ENCODE assay signal across 2 cellular contexts in genomic region chr4:76533314-76533713, GRCh38.
TF ChIP-seq lines count a peak whose summit lies in the region.

No MANE protein-coding gene starts in this region.

TF ChIP-seq in liver, 16 proteins besides CTCF, POLR2A, EP300 and RAD21:
- no peak for TF ChIP-seq REST (IDR thresholded peaks at IDR 0.05)
- TF ChIP-seq ZBTB33 (IDR thresholded peaks at IDR 0.05): no peak
- TF ChIP-seq SP1 (IDR thresholded peaks at IDR 0.05): no peak
- peak; percentile 12 to 44 for TF ChIP-seq RXRA (IDR thresholded peaks at IDR 0.05)
- TF ChIP-seq GABPA (IDR thresholded peaks at IDR 0.05 in 1 of 2, conservative IDR thresholded peaks at IDR 0.05 in 1 of 2): no peak
- no peak for TF ChIP-seq FOXA1 (IDR thresholded peaks at IDR 0.05)
- TF ChIP-seq, protein P1, sequence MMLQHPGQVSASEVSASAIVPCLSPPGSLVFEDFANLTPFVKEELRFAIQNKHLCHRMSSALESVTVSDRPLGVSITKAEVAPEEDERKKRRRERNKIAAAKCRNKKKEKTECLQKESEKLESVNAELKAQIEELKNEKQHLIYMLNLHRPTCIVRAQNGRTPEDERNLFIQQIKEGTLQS (IDR thresholded peaks at IDR 0.05): no peak
- no peak for TF ChIP-seq TAF1 (conservative IDR thresholded peaks at IDR 0.05)
- TF ChIP-seq FOXA2 (IDR thresholded peaks at IDR 0.05): no peak
- no peak for TF ChIP-seq JUND (IDR thresholded peaks at IDR 0.05)
- TF ChIP-seq, protein P2, sequence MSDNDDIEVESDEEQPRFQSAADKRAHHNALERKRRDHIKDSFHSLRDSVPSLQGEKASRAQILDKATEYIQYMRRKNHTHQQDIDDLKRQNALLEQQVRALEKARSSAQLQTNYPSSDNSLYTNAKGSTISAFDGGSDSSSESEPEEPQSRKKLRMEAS (IDR thresholded peaks at IDR 0.05): no peak
- no peak for TF ChIP-seq YY1 (IDR thresholded peaks at IDR 0.05)
- TF ChIP-seq EGR1 (IDR thresholded peaks at IDR 0.05; ENCODE audit: low read depth in 2 of 2): no peak
- TF ChIP-seq NR2F2 (IDR thresholded peaks at IDR 0.05): peak; percentile 59
- no peak for TF ChIP-seq HNF4G (IDR thresholded peaks at IDR 0.05)
- TF ChIP-seq HNF4A (conservative IDR thresholded peaks at IDR 0.05): no peak

TF ChIP-seq in HepG2, 621 proteins besides CTCF, POLR2A, EP300 and RAD21 (continued from another document):
- TF ChIP-seq ZNF614 (CRISPR knock-in tag; IDR thresholded peaks at IDR 0.05; ENCODE audit: borderline replicate concordance): no peak
- TF ChIP-seq FIP1L1 (IDR thresholded peaks at IDR 0.05; ENCODE audit: borderline replicate concordance, insufficient read depth, low read depth, low read length): no peak
- no peak for TF ChIP-seq FOXM1 (CRISPR knock-in tag; IDR thresholded peaks at IDR 0.05)
- no peak for TF ChIP-seq CREM (IDR thresholded peaks at IDR 0.05)
- no peak for TF ChIP-seq CREM (CRISPR knock-in tag; IDR thresholded peaks at IDR 0.05)
- TF ChIP-seq, protein P3, sequence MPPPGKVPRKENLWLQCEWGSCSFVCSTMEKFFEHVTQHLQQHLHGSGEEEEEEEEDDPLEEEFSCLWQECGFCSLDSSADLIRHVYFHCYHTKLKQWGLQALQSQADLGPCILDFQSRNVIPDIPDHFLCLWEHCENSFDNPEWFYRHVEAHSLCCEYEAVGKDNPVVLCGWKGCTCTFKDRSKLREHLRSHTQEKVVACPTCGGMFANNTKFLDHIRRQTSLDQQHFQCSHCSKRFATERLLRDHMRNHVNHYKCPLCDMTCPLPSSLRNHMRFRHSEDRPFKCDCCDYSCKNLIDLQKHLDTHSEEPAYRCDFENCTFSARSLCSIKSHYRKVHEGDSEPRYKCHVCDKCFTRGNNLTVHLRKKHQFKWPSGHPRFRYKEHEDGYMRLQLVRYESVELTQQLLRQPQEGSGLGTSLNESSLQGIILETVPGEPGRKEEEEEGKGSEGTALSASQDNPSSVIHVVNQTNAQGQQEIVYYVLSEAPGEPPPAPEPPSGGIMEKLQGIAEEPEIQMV (CRISPR knock-in tag; IDR thresholded peaks at IDR 0.05; ENCODE audit: low read depth): no peak
- no peak for TF ChIP-seq ZNF672 (CRISPR knock-in tag; IDR thresholded peaks at IDR 0.05)
- no peak for TF ChIP-seq NCOA1 (CRISPR knock-in tag; IDR thresholded peaks at IDR 0.05)
- no peak for TF ChIP-seq IRX3 (CRISPR knock-in tag; IDR thresholded peaks at IDR 0.05; ENCODE audit: borderline replicate concordance, low read depth)
- TF ChIP-seq TAF1 (CRISPR knock-in tag; IDR thresholded peaks at IDR 0.05): no peak
